8 cellular contexts compared by ENCODE assay signal in the genomic region with DNA sequence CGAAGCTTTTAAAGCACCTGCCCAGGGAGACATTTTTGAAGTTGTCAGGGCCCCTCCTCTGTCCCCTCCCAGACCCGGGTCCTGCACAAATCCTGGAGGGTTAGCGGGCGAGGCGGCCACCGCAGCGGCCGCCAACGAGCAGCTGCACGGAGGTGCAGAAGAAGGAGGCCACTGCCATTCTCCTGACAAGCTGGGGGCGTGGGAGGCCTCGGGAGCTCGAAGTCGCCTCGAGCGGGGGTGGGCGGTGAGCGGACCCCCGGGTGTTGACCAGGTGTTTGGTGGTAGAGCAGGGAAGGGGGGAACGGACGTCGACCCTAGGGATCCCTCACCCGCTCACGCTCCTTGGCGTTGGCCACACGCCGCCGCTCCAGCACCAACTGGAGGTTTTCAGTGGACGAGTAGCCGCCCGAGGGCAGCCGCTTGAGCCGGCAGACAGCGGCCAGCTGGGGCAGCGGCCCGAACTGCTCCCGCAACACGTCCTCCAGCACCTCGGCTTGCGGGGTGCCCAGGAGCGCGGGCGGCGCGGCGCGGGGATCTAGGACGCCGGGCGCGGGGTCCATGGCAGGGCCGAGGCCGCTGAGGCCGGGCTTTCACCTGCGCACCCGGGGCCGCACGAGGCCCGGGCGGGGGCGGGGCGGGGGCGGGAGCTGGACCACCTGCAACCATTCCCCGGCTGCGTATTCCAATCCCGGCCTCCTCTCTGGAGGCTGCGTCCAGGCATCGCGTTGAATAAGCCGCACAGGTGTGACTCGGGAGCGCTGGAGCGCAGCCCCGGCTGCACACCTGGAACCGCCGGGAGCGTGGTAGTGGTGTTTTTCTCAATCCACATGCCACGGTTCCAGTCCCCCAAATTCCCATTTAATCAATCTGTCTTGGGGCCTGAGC. TPM values are rescaled to one million over a fixed set of nuclear protein-coding genes. Genes with fewer than 3 reads are reported as not detected.
A peak's percentile ranks its signal among the peaks of the same experiment; 100 is the strongest.
DNase-seq lines count a peak whose midpoint lies in the region; ATAC-seq, FAIRE-seq and TF ChIP-seq lines count a peak whose summit lies in the region.

A gene with protein sequence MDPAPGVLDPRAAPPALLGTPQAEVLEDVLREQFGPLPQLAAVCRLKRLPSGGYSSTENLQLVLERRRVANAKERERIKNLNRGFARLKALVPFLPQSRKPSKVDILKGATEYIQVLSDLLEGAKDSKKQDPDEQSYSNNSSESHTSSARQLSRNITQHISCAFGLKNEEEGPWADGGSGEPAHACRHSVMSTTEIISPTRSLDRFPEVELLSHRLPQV (minus strand): TSS at position 565 of the 885 bp plus-strand sequence. CDS start 5 bp downstream, at position 560.

- peak within 1 kb of the TSS; percentile 81 to 89 for H3K4me3 Mint-ChIP-seq in activated T-cell treated with anti-CD3 and anti-CD28 coated beads, Interleukin-2, amount 50 U/mL, for 72 hours
- H3K4me3 Mint-ChIP-seq in astrocyte (ENCODE audit: unreplicated experiment), result peak within 1 kb of the TSS; percentile 74

- ATAC-seq in activated T-cell treated with anti-CD3 and anti-CD28 coated beads, Interleukin-2, amount 50 U/mL, for 72 hours (replicated peaks in 1 of 2), result peak; percentile 34 to 36
- ATAC-seq in right lobe of liver, result peak in 3 of 4 donors; percentile 23 to 36 (median 33)

- no peak for TF ChIP-seq CTCF in astrocyte (IDR thresholded peaks at IDR 0.05; ENCODE audit: insufficient read depth, low read depth, low read length)
- TF ChIP-seq CTCF in right lobe of liver (IDR thresholded peaks at IDR 0.05), result no peak
- no peak for TF ChIP-seq CTCF in suprapubic skin (IDR thresholded peaks at IDR 0.05)
- TF ChIP-seq CTCF in GM13976 (IDR thresholded peaks at IDR 0.05; ENCODE audit: borderline replicate concordance, control extremely low read depth, extremely low read depth, insufficient read depth, missing control alignments), result no peak

- H3K27me3 Mint-ChIP-seq in activated T-cell treated with anti-CD3 and anti-CD28 coated beads, Interleukin-2, amount 50 U/mL, for 72 hours (ENCODE audit: low read depth), result peaks cover 66% of the 10 kb centered on the region
- H3K27me3 Mint-ChIP-seq in astrocyte (ENCODE audit: low read depth, unreplicated experiment), result peaks cover 70% of the 10 kb centered on the region

- TF ChIP-seq POLR2A in right lobe of liver (IDR thresholded peaks at IDR 0.05) (no peak), suprapubic skin (IDR thresholded peaks at IDR 0.05) (no peak)

- 8% methylated on average over 11 of the region's 78 CpGs for WGBS in right lobe of liver (ENCODE audit: insufficient coverage, low coverage, low lambda C conversion rate, missing lambda C conversion rate)
- WGBS in suprapubic skin, result 6% methylated on average over 17 of the region's 78 CpGs

- no peaks in the 10 kb centered on the region for H3K9me3 ChIP-seq in astrocyte (ENCODE audit: insufficient read depth, low read depth, low read length)
- H3K9me3 ChIP-seq in right lobe of liver, result no peaks in the 10 kb centered on the region
- H3K9me3 ChIP-seq in suprapubic skin, result no peaks in the 10 kb centered on the region

- TF ChIP-seq EP300 in suprapubic skin (IDR thresholded peaks at IDR 0.05), result no peak

- peak within 1 kb of the TSS; percentile 41 for H2AFZ ChIP-seq in astrocyte (ENCODE audit: low read depth, low read length)

- H3K27ac Mint-ChIP-seq in activated T-cell treated with anti-CD3 and anti-CD28 coated beads, Interleukin-2, amount 50 U/mL, for 72 hours, result peak within 1 kb of the TSS; percentile 48
- H3K27ac Mint-ChIP-seq in astrocyte (ENCODE audit: unreplicated experiment), result peak within 1 kb of the TSS; percentile 44

- peak within 1 kb of the TSS; percentile 45 for H3K4me3 ChIP-seq in astrocyte (ENCODE audit: insufficient read depth, low read depth, low read length)
- peak within 1 kb of the TSS in 1 of 3 donors; percentile 16 for H3K4me3 ChIP-seq in right lobe of liver
- peak within 1 kb of the TSS; percentile 41 for H3K4me3 ChIP-seq in suprapubic skin

- H3K36me3 Mint-ChIP-seq in activated T-cell treated with anti-CD3 and anti-CD28 coated beads, Interleukin-2, amount 50 U/mL, for 72 hours (ENCODE audit: insufficient read depth in 2 of 2), result peaks cover 0 to 2% of the 10 kb centered on the region in 2 donors
- H3K36me3 Mint-ChIP-seq in astrocyte (ENCODE audit: low read depth, unreplicated experiment), result no peaks in the 10 kb centered on the region

- no peak for DNase-seq in activated T-cell treated with anti-CD3 and anti-CD28 coated beads, Interleukin-2, amount 50 U/mL, for 72 hours
- no peak for DNase-seq in activated T-cell treated with anti-CD3 and anti-CD28 coated beads, Interleukin-2, amount 50 U/mL, for 48 hours
- DNase-seq in astrocyte (ENCODE audit: low read depth) (no peak), right lobe of liver (no peak), suprapubic skin (ENCODE audit: low spot score in 2 of 2) (no peak), GM13976 (ENCODE audit: low spot score) (no peak), HuH-7 (ENCODE audit: low spot score) (no peak)
- no peak for DNase-seq in stimulated activated CD4-positive, alpha-beta T cell treated with anti-CD3 and anti-CD28 coated beads, Interleukin-12 subunit alpha, Interleukin-12 subunit beta, amount 100 ng/mL, for 4 hours

- no peak within 1 kb of the TSS for H3K9ac ChIP-seq in astrocyte (ENCODE audit: low read length)

- H3K27ac ChIP-seq in astrocyte (ENCODE audit: low read depth, low read length) (no peak within 1 kb of the TSS), right lobe of liver (no peak within 1 kb of the TSS), suprapubic skin (no peak within 1 kb of the TSS)

- H3K4me1 Mint-ChIP-seq in activated T-cell treated with anti-CD3 and anti-CD28 coated beads, Interleukin-2, amount 50 U/mL, for 72 hours (ENCODE audit: low read depth), result peaks cover 13% of the 10 kb centered on the region
- peaks cover 6% of the 10 kb centered on the region for H3K4me1 Mint-ChIP-seq in astrocyte (ENCODE audit: low read depth, unreplicated experiment)

- intact Hi-C loops in right lobe of liver (cut with DNase I), result no loop called here

- no peaks in the 10 kb centered on the region for H3K9me3 Mint-ChIP-seq in activated T-cell treated with anti-CD3 and anti-CD28 coated beads, Interleukin-2, amount 50 U/mL, for 72 hours
- H3K9me3 Mint-ChIP-seq in astrocyte (ENCODE audit: unreplicated experiment), result peaks cover 8% of the 10 kb centered on the region

- no peaks in the 10 kb centered on the region for H3K79me2 ChIP-seq in astrocyte (ENCODE audit: insufficient read depth, low read length)

- H3K36me3 ChIP-seq in astrocyte (ENCODE audit: insufficient read depth, low read length), result no peaks in the 10 kb centered on the region
- no peaks in the 10 kb centered on the region for H3K36me3 ChIP-seq in right lobe of liver
- H3K36me3 ChIP-seq in suprapubic skin, result no peaks in the 10 kb centered on the region

- H3K4me1 ChIP-seq in astrocyte (ENCODE audit: insufficient read depth, low read length) (no peaks in the 10 kb centered on the region), right lobe of liver (peaks cover 0 to 13% (median 0%) of the 10 kb centered on the region in 4 donors), suprapubic skin (peaks cover 14% of the 10 kb centered on the region)

- in situ Hi-C loops in GM13976 (cut with MboI; ENCODE audit: low sequenced_read_pairs, unreplicated experiment), result no loop called here

- no peak for FAIRE-seq in astrocyte (lab: Jason Lieb, UNC)

- H4K20me1 ChIP-seq in astrocyte (ENCODE audit: insufficient read depth, low read length), result no peaks in the 10 kb centered on the region

- peak within 1 kb of the TSS; percentile 77 for H3K4me2 ChIP-seq in astrocyte (ENCODE audit: low read length)

- H3K27me3 ChIP-seq in astrocyte (ENCODE audit: insufficient read depth, low read length) (peaks cover 70% of the 10 kb centered on the region), right lobe of liver (peaks cover 0 to 14% of the 10 kb centered on the region in 2 donors), suprapubic skin (peaks cover 74% of the 10 kb centered on the region)

RNA-seq across cellular contexts. Expression of the gene that starts here (rescaled TPM):
- total RNA-seq in activated T-cell treated with anti-CD3 and anti-CD28 coated beads, Interleukin-2, amount 50 U/mL, for 72 hours, result under 1 TPM in 1 of 2 donors, not detected in 1; 0.35 TPM
- total RNA-seq in astrocyte, result not detected in 2 replicates
- total RNA-seq in right lobe of liver, result not detected
- total RNA-seq in suprapubic skin, result not detected

Comparison
In these comparisons a context has a peak if more than half of its experiments do, and no peak if none do; other contexts are left out.
1. Peak in ATAC-seq in activated T-cell treated with anti-CD3 and anti-CD28 coated beads, Interleukin-2, amount 50 U/mL, for 72 hours; RNA of the gene not detected or under 1 TPM.
2. Peak in ATAC-seq in right lobe of liver; RNA of the gene not detected or under 1 TPM.